Comparison of ENCODE assay signal across 1 cellular context in the genomic region with DNA sequence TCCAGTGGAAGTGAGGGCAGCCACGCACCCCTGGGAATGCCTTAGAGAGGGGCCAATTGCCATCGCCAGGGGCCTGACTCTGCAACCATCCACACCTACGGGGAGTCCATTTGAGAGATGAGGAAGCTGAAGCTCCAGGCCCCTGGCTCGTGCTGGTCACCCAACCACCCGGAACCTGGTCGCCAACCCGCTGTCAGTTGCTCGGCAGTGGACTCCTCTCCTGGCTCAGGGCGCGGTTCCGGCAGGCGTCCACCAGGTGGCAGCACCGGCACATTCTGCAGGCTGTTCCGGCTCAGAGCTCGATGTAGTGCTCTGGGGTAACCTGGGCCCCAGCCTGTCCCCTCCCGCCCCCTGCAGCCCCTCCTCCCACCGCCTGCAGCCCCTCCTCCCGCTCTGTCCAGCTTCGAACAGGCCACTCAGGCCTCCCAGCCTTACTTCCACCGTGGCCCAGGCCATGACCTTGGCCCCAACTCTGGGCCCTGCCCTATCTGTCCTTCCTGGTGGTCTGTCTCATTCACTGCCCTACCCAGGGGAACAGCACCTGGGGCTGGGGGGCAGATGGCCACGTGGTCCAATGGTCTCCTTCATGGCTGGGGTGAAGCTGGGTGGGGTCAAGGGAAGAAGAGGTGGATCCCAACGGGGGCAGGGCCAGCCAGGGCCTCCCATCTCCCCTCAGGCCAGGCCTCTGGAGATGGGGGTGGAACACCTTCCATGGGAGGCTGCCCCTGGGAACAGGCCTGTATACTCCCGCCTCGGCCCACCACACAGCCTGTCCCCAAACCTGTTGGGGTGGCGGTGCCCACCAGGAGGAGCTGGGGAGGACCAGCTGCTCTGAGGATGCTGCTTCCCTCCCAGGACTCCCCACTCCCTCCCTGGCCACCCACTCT.
TF ChIP-seq lines count a peak whose summit lies in the region.

No MANE protein-coding gene starts in this region.

TF ChIP-seq in HepG2, 621 proteins besides CTCF, POLR2A, EP300 and RAD21 (continued from another document and continues in another):
- TF ChIP-seq, protein P1, sequence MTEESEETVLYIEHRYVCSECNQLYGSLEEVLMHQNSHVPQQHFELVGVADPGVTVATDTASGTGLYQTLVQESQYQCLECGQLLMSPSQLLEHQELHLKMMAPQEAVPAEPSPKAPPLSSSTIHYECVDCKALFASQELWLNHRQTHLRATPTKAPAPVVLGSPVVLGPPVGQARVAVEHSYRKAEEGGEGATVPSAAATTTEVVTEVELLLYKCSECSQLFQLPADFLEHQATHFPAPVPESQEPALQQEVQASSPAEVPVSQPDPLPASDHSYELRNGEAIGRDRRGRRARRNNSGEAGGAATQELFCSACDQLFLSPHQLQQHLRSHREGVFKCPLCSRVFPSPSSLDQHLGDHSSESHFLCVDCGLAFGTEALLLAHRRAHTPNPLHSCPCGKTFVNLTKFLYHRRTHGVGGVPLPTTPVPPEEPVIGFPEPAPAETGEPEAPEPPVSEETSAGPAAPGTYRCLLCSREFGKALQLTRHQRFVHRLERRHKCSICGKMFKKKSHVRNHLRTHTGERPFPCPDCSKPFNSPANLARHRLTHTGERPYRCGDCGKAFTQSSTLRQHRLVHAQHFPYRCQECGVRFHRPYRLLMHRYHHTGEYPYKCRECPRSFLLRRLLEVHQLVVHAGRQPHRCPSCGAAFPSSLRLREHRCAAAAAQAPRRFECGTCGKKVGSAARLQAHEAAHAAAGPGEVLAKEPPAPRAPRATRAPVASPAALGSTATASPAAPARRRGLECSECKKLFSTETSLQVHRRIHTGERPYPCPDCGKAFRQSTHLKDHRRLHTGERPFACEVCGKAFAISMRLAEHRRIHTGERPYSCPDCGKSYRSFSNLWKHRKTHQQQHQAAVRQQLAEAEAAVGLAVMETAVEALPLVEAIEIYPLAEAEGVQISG (CRISPR knock-in tag; IDR thresholded peaks at IDR 0.05), result peak; percentile 54; the same call in 1 of the 2 replicates
- TF ChIP-seq, protein P2, sequence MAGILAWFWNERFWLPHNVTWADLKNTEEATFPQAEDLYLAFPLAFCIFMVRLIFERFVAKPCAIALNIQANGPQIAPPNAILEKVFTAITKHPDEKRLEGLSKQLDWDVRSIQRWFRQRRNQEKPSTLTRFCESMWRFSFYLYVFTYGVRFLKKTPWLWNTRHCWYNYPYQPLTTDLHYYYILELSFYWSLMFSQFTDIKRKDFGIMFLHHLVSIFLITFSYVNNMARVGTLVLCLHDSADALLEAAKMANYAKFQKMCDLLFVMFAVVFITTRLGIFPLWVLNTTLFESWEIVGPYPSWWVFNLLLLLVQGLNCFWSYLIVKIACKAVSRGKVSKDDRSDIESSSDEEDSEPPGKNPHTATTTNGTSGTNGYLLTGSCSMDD (CRISPR knock-in tag; IDR thresholded peaks at IDR 0.05), result no peak
- TF ChIP-seq HNRNPL (IDR thresholded peaks at IDR 0.05; ENCODE audit: low read depth, low read length) (no peak; the same call in 1 of the 2 replicates), ESRRA (CRISPR knock-in tag; IDR thresholded peaks at IDR 0.05; ENCODE audit: low read depth) (peak; percentile 88), MED1 (CRISPR knock-in tag; IDR thresholded peaks at IDR 0.05) (peak; percentile 66), DR1 (CRISPR knock-in tag; IDR thresholded peaks at IDR 0.05) (0 out of 2 replicates have a peak, but pooled peaks have one; percentile 23), ZNF337 (CRISPR knock-in tag; IDR thresholded peaks at IDR 0.05; ENCODE audit: borderline replicate concordance, low read depth) (no peak), CBX2 (IDR thresholded peaks at IDR 0.05; ENCODE audit: low read depth, low read length) (no peak), CBX2 (CRISPR knock-in tag; IDR thresholded peaks at IDR 0.05; ENCODE audit: low read depth) (no peak), ZNF678 (CRISPR knock-in tag; IDR thresholded peaks at IDR 0.05) (0 out of 2 replicates have a peak, but pooled peaks have one; percentile 21), ZNF292 (CRISPR knock-in tag; IDR thresholded peaks at IDR 0.05; ENCODE audit: borderline replicate concordance, low read depth) (peak; percentile 15; the same call in 1 of the 2 replicates), MAF1 (CRISPR knock-in tag; IDR thresholded peaks at IDR 0.05; ENCODE audit: borderline replicate concordance) (no peak), NFATC3 (CRISPR knock-in tag; IDR thresholded peaks at IDR 0.05) (no peak; the same call in 1 of the 2 replicates), REL (CRISPR knock-in tag; conservative IDR thresholded peaks at IDR 0.05) (no peak), SOX13 (IDR thresholded peaks at IDR 0.05) (no peak), SOX13 (CRISPR knock-in tag; conservative IDR thresholded peaks at IDR 0.05 in 1 of 2, IDR thresholded peaks at IDR 0.05 in 1 of 2) (no peak), ZNF772 (CRISPR knock-in tag; IDR thresholded peaks at IDR 0.05) (0 out of 2 replicates have a peak, but pooled peaks have one; percentile 45), SKI (IDR thresholded peaks at IDR 0.05; ENCODE audit: partially characterized antibody) (peak; percentile 68), ZNF749 (CRISPR knock-in tag; IDR thresholded peaks at IDR 0.05; ENCODE audit: borderline replicate concordance) (no peak), KAT7 (CRISPR knock-in tag; IDR thresholded peaks at IDR 0.05; ENCODE audit: borderline replicate concordance) (no peak), ZC3H4 (CRISPR knock-in tag; IDR thresholded peaks at IDR 0.05; ENCODE audit: borderline replicate concordance) (peak; percentile 68; the same call in 1 of the 2 replicates), HMGA1 (CRISPR knock-in tag; conservative IDR thresholded peaks at IDR 0.05) (no peak), BCL6 (CRISPR knock-in tag; IDR thresholded peaks at IDR 0.05) (peak; percentile 51; the same call in 1 of the 2 replicates), ZNF703 (CRISPR knock-in tag; IDR thresholded peaks at IDR 0.05; ENCODE audit: borderline replicate concordance) (no peak), ATRX (CRISPR knock-in tag; IDR thresholded peaks at IDR 0.05; ENCODE audit: borderline replicate concordance) (no peak), GATA4 (IDR thresholded peaks at IDR 0.05; ENCODE audit: borderline replicate concordance, low read depth) (no peak), ZFP90 (CRISPR knock-in tag; IDR thresholded peaks at IDR 0.05; ENCODE audit: borderline replicate concordance) (peak; percentile 79), ZNF777 (CRISPR knock-in tag; IDR thresholded peaks at IDR 0.05) (no peak), MZF1 (CRISPR knock-in tag; IDR thresholded peaks at IDR 0.05; ENCODE audit: borderline replicate concordance) (no peak), SIX1 (CRISPR knock-in tag; IDR thresholded peaks at IDR 0.05; ENCODE audit: borderline replicate concordance) (no peak), ZNF264 (CRISPR knock-in tag; IDR thresholded peaks at IDR 0.05) (no peak), NFKB2 (CRISPR knock-in tag; IDR thresholded peaks at IDR 0.05; ENCODE audit: borderline replicate concordance) (no peak)
- TF ChIP-seq, protein P3, sequence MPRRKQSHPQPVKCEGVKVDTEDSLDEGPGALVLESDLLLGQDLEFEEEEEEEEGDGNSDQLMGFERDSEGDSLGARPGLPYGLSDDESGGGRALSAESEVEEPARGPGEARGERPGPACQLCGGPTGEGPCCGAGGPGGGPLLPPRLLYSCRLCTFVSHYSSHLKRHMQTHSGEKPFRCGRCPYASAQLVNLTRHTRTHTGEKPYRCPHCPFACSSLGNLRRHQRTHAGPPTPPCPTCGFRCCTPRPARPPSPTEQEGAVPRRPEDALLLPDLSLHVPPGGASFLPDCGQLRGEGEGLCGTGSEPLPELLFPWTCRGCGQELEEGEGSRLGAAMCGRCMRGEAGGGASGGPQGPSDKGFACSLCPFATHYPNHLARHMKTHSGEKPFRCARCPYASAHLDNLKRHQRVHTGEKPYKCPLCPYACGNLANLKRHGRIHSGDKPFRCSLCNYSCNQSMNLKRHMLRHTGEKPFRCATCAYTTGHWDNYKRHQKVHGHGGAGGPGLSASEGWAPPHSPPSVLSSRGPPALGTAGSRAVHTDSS (CRISPR knock-in tag; conservative IDR thresholded peaks at IDR 0.05), result no peak
- TF ChIP-seq, protein P4, sequence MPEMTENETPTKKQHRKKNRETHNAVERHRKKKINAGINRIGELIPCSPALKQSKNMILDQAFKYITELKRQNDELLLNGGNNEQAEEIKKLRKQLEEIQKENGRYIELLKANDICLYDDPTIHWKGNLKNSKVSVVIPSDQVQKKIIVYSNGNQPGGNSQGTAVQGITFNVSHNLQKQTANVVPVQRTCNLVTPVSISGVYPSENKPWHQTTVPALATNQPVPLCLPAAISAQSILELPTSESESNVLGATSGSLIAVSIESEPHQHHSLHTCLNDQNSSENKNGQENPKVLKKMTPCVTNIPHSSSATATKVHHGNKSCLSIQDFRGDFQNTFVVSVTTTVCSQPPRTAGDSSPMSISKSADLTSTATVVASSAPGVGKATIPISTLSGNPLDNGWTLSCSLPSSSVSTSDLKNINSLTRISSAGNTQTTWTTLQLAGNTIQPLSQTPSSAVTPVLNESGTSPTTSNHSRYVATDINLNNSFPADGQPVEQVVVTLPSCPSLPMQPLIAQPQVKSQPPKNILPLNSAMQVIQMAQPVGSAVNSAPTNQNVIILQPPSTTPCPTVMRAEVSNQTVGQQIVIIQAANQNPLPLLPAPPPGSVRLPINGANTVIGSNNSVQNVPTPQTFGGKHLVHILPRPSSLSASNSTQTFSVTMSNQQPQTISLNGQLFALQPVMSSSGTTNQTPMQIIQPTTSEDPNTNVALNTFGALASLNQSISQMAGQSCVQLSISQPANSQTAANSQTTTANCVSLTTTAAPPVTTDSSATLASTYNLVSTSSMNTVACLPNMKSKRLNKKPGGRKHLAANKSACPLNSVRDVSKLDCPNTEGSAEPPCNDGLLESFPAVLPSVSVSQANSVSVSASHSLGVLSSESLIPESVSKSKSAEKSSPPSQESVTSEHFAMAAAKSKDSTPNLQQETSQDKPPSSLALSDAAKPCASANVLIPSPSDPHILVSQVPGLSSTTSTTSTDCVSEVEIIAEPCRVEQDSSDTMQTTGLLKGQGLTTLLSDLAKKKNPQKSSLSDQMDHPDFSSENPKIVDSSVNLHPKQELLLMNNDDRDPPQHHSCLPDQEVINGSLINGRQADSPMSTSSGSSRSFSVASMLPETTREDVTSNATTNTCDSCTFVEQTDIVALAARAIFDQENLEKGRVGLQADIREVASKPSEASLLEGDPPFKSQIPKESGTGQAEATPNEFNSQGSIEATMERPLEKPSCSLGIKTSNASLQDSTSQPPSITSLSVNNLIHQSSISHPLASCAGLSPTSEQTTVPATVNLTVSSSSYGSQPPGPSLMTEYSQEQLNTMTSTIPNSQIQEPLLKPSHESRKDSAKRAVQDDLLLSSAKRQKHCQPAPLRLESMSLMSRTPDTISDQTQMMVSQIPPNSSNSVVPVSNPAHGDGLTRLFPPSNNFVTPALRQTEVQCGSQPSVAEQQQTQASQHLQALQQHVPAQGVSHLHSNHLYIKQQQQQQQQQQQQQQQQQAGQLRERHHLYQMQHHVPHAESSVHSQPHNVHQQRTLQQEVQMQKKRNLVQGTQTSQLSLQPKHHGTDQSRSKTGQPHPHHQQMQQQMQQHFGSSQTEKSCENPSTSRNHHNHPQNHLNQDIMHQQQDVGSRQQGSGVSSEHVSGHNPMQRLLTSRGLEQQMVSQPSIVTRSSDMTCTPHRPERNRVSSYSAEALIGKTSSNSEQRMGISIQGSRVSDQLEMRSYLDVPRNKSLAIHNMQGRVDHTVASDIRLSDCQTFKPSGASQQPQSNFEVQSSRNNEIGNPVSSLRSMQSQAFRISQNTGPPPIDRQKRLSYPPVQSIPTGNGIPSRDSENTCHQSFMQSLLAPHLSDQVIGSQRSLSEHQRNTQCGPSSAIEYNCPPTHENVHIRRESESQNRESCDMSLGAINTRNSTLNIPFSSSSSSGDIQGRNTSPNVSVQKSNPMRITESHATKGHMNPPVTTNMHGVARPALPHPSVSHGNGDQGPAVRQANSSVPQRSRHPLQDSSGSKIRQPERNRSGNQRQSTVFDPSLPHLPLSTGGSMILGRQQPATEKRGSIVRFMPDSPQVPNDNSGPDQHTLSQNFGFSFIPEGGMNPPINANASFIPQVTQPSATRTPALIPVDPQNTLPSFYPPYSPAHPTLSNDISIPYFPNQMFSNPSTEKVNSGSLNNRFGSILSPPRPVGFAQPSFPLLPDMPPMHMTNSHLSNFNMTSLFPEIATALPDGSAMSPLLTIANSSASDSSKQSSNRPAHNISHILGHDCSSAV (CRISPR knock-in tag; IDR thresholded peaks at IDR 0.05; ENCODE audit: borderline replicate concordance), result no peak
- TF ChIP-seq, protein P5, sequence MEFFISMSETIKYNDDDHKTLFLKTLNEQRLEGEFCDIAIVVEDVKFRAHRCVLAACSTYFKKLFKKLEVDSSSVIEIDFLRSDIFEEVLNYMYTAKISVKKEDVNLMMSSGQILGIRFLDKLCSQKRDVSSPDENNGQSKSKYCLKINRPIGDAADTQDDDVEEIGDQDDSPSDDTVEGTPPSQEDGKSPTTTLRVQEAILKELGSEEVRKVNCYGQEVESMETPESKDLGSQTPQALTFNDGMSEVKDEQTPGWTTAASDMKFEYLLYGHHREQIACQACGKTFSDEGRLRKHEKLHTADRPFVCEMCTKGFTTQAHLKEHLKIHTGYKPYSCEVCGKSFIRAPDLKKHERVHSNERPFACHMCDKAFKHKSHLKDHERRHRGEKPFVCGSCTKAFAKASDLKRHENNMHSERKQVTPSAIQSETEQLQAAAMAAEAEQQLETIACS (CRISPR knock-in tag; IDR thresholded peaks at IDR 0.05), result no peak
- TF ChIP-seq, protein P6, sequence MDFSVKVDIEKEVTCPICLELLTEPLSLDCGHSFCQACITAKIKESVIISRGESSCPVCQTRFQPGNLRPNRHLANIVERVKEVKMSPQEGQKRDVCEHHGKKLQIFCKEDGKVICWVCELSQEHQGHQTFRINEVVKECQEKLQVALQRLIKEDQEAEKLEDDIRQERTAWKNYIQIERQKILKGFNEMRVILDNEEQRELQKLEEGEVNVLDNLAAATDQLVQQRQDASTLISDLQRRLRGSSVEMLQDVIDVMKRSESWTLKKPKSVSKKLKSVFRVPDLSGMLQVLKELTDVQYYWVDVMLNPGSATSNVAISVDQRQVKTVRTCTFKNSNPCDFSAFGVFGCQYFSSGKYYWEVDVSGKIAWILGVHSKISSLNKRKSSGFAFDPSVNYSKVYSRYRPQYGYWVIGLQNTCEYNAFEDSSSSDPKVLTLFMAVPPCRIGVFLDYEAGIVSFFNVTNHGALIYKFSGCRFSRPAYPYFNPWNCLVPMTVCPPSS (IDR thresholded peaks at IDR 0.05), result no peak
- TF ChIP-seq, protein P7, sequence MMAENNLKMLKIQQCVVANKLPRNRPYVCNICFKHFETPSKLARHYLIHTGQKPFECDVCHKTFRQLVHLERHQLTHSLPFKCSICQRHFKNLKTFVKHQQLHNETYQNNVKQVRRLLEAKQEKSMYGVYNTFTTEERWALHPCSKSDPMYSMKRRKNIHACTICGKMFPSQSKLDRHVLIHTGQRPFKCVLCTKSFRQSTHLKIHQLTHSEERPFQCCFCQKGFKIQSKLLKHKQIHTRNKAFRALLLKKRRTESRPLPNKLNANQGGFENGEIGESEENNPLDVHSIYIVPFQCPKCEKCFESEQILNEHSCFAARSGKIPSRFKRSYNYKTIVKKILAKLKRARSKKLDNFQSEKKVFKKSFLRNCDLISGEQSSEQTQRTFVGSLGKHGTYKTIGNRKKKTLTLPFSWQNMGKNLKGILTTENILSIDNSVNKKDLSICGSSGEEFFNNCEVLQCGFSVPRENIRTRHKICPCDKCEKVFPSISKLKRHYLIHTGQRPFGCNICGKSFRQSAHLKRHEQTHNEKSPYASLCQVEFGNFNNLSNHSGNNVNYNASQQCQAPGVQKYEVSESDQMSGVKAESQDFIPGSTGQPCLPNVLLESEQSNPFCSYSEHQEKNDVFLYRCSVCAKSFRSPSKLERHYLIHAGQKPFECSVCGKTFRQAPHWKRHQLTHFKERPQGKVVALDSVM (CRISPR knock-in tag; IDR thresholded peaks at IDR 0.05), result no peak
- TF ChIP-seq, protein P8, sequence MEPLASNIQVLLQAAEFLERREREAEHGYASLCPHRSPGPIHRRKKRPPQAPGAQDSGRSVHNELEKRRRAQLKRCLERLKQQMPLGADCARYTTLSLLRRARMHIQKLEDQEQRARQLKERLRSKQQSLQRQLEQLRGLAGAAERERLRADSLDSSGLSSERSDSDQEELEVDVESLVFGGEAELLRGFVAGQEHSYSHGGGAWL (CRISPR knock-in tag; IDR thresholded peaks at IDR 0.05), result no peak
